8 cellular contexts compared by ENCODE assay signal in genomic region chr1:15027515-15027948, GRCh38.
DNase-seq lines count a peak whose midpoint lies in the region; ATAC-seq and TF ChIP-seq lines count a peak whose summit lies in the region.

No MANE protein-coding gene starts in this region.

- H3K4me2 ChIP-seq in parathyroid adenoma (ENCODE audit: low read length): peak overlapping the region; percentile 20

- H3K4me3 ChIP-seq in parathyroid adenoma (ENCODE audit: low read depth, low read length): no peak overlapping the region

- CTCF ChIA-PET in activated naive CD4-positive, alpha-beta T cell treated with anti-CD3 and anti-CD28 coated beads, Interleukin-2, amount 10 ng/mL, durations not matched to agents 7 days and 5 days (lab: Charles Lee): interaction anchor here (0.6 to 3.9 kb wide), 20 partner anchors 9 to 248 kb away, joined by 3 to 21 read pairs (median 4); no protein-coding TSS in a partner anchor

- H3K9me3 Mint-ChIP-seq in activated naive CD4-positive, alpha-beta T cell treated with anti-CD3 and anti-CD28 coated beads, Interleukin-2, amount 10 ng/mL, durations not matched to agents 7 days and 5 days: no peaks in the 10 kb centered on the region

- no peaks in the 10 kb centered on the region for H3K9me3 ChIP-seq in parathyroid adenoma (ENCODE audit: control insufficient read depth, low read length)

- ATAC-seq in GM21528 (IDR thresholded peaks at IDR 0.05; ENCODE audit: low FRiP score, unreplicated experiment) (no peak), HG02610 (IDR thresholded peaks at IDR 0.05; ENCODE audit: unreplicated experiment) (no peak)

- no peaks in the 10 kb centered on the region for H3K36me3 Mint-ChIP-seq in activated naive CD4-positive, alpha-beta T cell treated with anti-CD3 and anti-CD28 coated beads, Interleukin-2, amount 10 ng/mL, durations not matched to agents 7 days and 5 days

- peaks cover 17% of the 10 kb centered on the region for H3K4me1 ChIP-seq in parathyroid adenoma

- TF ChIP-seq CTCF in parathyroid adenoma (IDR thresholded peaks at IDR 0.05): peak; percentile 73

- no peaks in the 10 kb centered on the region for H3K36me3 ChIP-seq in parathyroid adenoma (ENCODE audit: control insufficient read depth, insufficient read depth, low read length)

- DNase-seq in SIG-M5 treated with dmso at 0.1 percent for 504 hours (lab: John Stamatoyannopoulos, UW; ENCODE audit: unreplicated experiment) (peak; percentile 14), SIG-M5 (lab: John Stamatoyannopoulos, UW) (no peak), NCI-H2029 (lab: John Stamatoyannopoulos, UW) (peak; percentile 21), globus pallidus (ENCODE audit: low spot score) (peak; percentile 71)
- DNase-seq in activated naive CD4-positive, alpha-beta T cell treated with anti-CD3 and anti-CD28 coated beads, Interleukin-2, amount 10 ng/mL, durations not matched to agents 7 days and 5 days: peak; percentile 57

- no peaks in the 10 kb centered on the region for H3K4me1 Mint-ChIP-seq in activated naive CD4-positive, alpha-beta T cell treated with anti-CD3 and anti-CD28 coated beads, Interleukin-2, amount 10 ng/mL, durations not matched to agents 7 days and 5 days

- H3K79me2 ChIP-seq in parathyroid adenoma: no peaks in the 10 kb centered on the region

- H3K9ac ChIP-seq in parathyroid adenoma: no peak overlapping the region

- no peaks in the 10 kb centered on the region for H3K27me3 ChIP-seq in parathyroid adenoma (ENCODE audit: control insufficient read depth, insufficient read depth, low read length)

- no peak overlapping the region for H3K4me3 Mint-ChIP-seq in activated naive CD4-positive, alpha-beta T cell treated with anti-CD3 and anti-CD28 coated beads, Interleukin-2, amount 10 ng/mL, durations not matched to agents 7 days and 5 days

- peak overlapping the region; percentile 20 for H2AFZ ChIP-seq in parathyroid adenoma

- no peak overlapping the region for H3K27ac Mint-ChIP-seq in activated naive CD4-positive, alpha-beta T cell treated with anti-CD3 and anti-CD28 coated beads, Interleukin-2, amount 10 ng/mL, durations not matched to agents 7 days and 5 days

- peaks cover 8% of the 10 kb centered on the region for H3K27me3 Mint-ChIP-seq in activated naive CD4-positive, alpha-beta T cell treated with anti-CD3 and anti-CD28 coated beads, Interleukin-2, amount 10 ng/mL, durations not matched to agents 7 days and 5 days

- peak overlapping the region; percentile 87 for H3K27ac ChIP-seq in parathyroid adenoma
